ENCODE assay signal across 8 cellular contexts in genomic region chr4:119314356-119314755, GRCh38. TPM values are rescaled to one million over a fixed set of nuclear protein-coding genes. Genes with fewer than 3 reads are reported as not detected.
A peak's percentile ranks its signal among the peaks of the same experiment; 100 is the strongest.
DNase-seq lines count a peak whose midpoint lies in the region; ATAC-seq and TF ChIP-seq lines count a peak whose summit lies in the region.

No MANE protein-coding gene starts in this region.

- H3F3A ChIP-seq in neural cell (ENCODE audit: insufficient read depth, low read length, poor library complexity, severe bottlenecking): no peaks in the 10 kb centered on the region

- ATAC-seq in GM18870 (IDR thresholded peaks at IDR 0.05; ENCODE audit: unreplicated experiment): peak; percentile 81

- TF ChIP-seq EP300 in neural cell (conservative IDR thresholded peaks at IDR 0.05; ENCODE audit: poor library complexity, severe bottlenecking): no peak

- peak; percentile 21 for DNase-seq in DMS114 treated with DMSO at 0.1 percent for 48 hours (lab: John Stamatoyannopoulos, UW; ENCODE audit: unreplicated experiment)
- DNase-seq in Jurkat, Clone E6-1 (ENCODE audit: low read depth, low spot score): peak; percentile 21
- peak; percentile 39 for DNase-seq in RPMI8226
- DNase-seq in endothelial cell (ENCODE audit: low spot score): peak; percentile 28
- DNase-seq in HuH-7 (ENCODE audit: low spot score): no peak
- no peak for DNase-seq in activated T-cell treated with anti-CD3 and anti-CD28 coated beads, Interleukin-2, amount 50 U/mL, for 48 hours

- H3K4me3 ChIP-seq in Jurkat, Clone E6-1 (ENCODE audit: low read length): no peak overlapping the region
- no peak overlapping the region for H3K4me3 ChIP-seq in neural cell (ENCODE audit: low read length)

- peaks cover 4% of the 10 kb centered on the region for H3K4me1 Mint-ChIP-seq in endothelial cell (ENCODE audit: unreplicated experiment)

- H3K27me3 Mint-ChIP-seq in endothelial cell (ENCODE audit: unreplicated experiment): no peaks in the 10 kb centered on the region

- H3K36me3 ChIP-seq in neural cell (ENCODE audit: insufficient read depth, low read length): no peaks in the 10 kb centered on the region

- no peaks in the 10 kb centered on the region for H3K9me2 ChIP-seq in neural cell (ENCODE audit: insufficient read depth, low read length)

- no peak overlapping the region for H3K9ac ChIP-seq in neural cell (ENCODE audit: low read length)

- TF ChIP-seq RAD21 in neural cell (conservative IDR thresholded peaks at IDR 0.05): peak; percentile 78

- H3K27ac ChIP-seq in neural cell (ENCODE audit: low read length): no peak overlapping the region

- no peaks in the 10 kb centered on the region for H3K9me3 ChIP-seq in neural cell (ENCODE audit: low read length)

- no peaks in the 10 kb centered on the region for H4K20me1 ChIP-seq in neural cell (ENCODE audit: insufficient read depth)

- H2AFZ ChIP-seq in neural cell (ENCODE audit: low read depth, low read length): no peak overlapping the region

- no peak overlapping the region for H3K4me3 Mint-ChIP-seq in endothelial cell (ENCODE audit: unreplicated experiment)

- H3K9me3 Mint-ChIP-seq in endothelial cell (ENCODE audit: unreplicated experiment): no peaks in the 10 kb centered on the region

- H3K27ac Mint-ChIP-seq in endothelial cell (ENCODE audit: unreplicated experiment): no peak overlapping the region

- H3K27me3 ChIP-seq in neural cell (ENCODE audit: insufficient read depth, low read depth, low read length): no peaks in the 10 kb centered on the region

- TF ChIP-seq CTCF in endothelial cell (IDR thresholded peaks at IDR 0.05; ENCODE audit: unreplicated experiment) (no peak), neural cell (IDR thresholded peaks at IDR 0.05; ENCODE audit: poor library complexity, severe bottlenecking) (peak; percentile 71)

- H3K4me2 ChIP-seq in neural cell (ENCODE audit: low read length): no peak overlapping the region

- H3K79me2 ChIP-seq in neural cell (replicated peaks; ENCODE audit: insufficient read depth, low read length): no peaks in the 10 kb centered on the region

- no peaks in the 10 kb centered on the region for H3K36me3 Mint-ChIP-seq in endothelial cell (ENCODE audit: low read depth, unreplicated experiment)

TF ChIP-seq in neural cell, 6 proteins besides CTCF, POLR2A, EP300 and RAD21:
- TF ChIP-seq EZH2 (IDR thresholded peaks at IDR 0.05; ENCODE audit: borderline replicate concordance, insufficient read depth, low read length, poor library complexity, severe bottlenecking) (no peak), SMC3 (conservative IDR thresholded peaks at IDR 0.05; ENCODE audit: poor library complexity) (peak; percentile 76)

RNA-seq across cellular contexts. Expression of gene FABP2, which starts 7.6 kb away (rescaled TPM):
- not detected for polyA plus RNA-seq in Jurkat, Clone E6-1 (2012; ENCODE audit: insufficient read depth, insufficient read length)
- total RNA-seq in endothelial cell (ENCODE audit: unreplicated experiment): not detected
- not detected in 2 replicates for polyA plus RNA-seq in neural cell
- polyA minus RNA-seq in neural cell: not detected in 2 replicates

Comparison
In these comparisons a context has a peak if more than half of its experiments do, and no peak if none do; other contexts are left out.
1. DNase-seq: peak in DMS114 treated with DMSO at 0.1 percent for 48 hours (single experiment), Jurkat, Clone E6-1 (single experiment), RPMI8226 (single experiment) and endothelial cell (single experiment); none in HuH-7 (single experiment) and activated T-cell treated with anti-CD3 and anti-CD28 coated beads, Interleukin-2, amount 50 U/mL, for 48 hours (0 of 2).